8 cellular contexts compared by ENCODE assay signal in genomic region chr7:12638851-12639467, GRCh38. TPM values are rescaled to one million over a fixed set of nuclear protein-coding genes. Genes with fewer than 3 reads are reported as not detected.
DNase-seq lines count a peak whose midpoint lies in the region; ATAC-seq, FAIRE-seq and TF ChIP-seq lines count a peak whose summit lies in the region.

No MANE protein-coding gene starts in this region.

- WGBS in pancreas, 2 donors, result 5 to 7% methylated on average over 6 of the region's 6 CpGs

- H3K4me1 ChIP-seq in pancreas, result no peaks in the 10 kb centered on the region

- no peaks in the 10 kb centered on the region for H3K9me3 Mint-ChIP-seq in CD14-positive monocyte

- H3K4me1 Mint-ChIP-seq in CD14-positive monocyte, result peaks cover 22% of the 10 kb centered on the region

- intact Hi-C loops in CD14-positive monocyte (cut with micrococcal nuclease) (loop anchor here (5.0 to 10.0 kb wide), 2 partner anchors 48 to 626 kb away; partner anchors contain the start of gene ARL4A (in 1 of the 2)), pancreas (cut with DNase I) (no loop called here)

- FAIRE-seq in HTR-8/SVneo (lab: Jason Lieb, UNC), result no peak
- peak; percentile 97 for FAIRE-seq in pancreas (lab: Jason Lieb, UNC)

- H3K4me3 Mint-ChIP-seq in CD14-positive monocyte, result no peak overlapping the region

- H3K27me3 Mint-ChIP-seq in CD14-positive monocyte (ENCODE audit: low read depth in 3 of 3), result no peaks in the 10 kb centered on the region

- DNase-seq in CD14-positive monocyte (ENCODE audit: low spot score), result no peak
- DNase-seq in HTR-8/SVneo (ENCODE audit: insufficient read length, low spot score), result peak; percentile 14
- peak; percentile 53 for DNase-seq in RKO (ENCODE audit: low spot score)
- peak; percentile 46 to 65 for DNase-seq in erythroblast (lab: John Stamatoyannopoulos, UW)
- DNase-seq in pancreas, result no peak

- ATAC-seq in GM18858 (IDR thresholded peaks at IDR 0.05; ENCODE audit: unreplicated experiment) (peak; percentile 34), pancreas (peak in 3 of 4 donors; percentile 71 to 82 (median 82)), HG02970 (IDR thresholded peaks at IDR 0.05; ENCODE audit: low FRiP score, unreplicated experiment) (no peak), GM19023 (IDR thresholded peaks at IDR 0.05; ENCODE audit: unreplicated experiment) (no peak)

- H3K27ac ChIP-seq in pancreas, result no peak overlapping the region

- H3K27ac Mint-ChIP-seq in CD14-positive monocyte, result peak overlapping the region in 1 of 7 donors; percentile 80

- no peak for TF ChIP-seq POLR2A in erythroblast (IDR thresholded peaks at IDR 0.05; ENCODE audit: low read length)

- no peaks in the 10 kb centered on the region for H3K36me3 Mint-ChIP-seq in CD14-positive monocyte

- H3K36me3 ChIP-seq in pancreas, result no peaks in the 10 kb centered on the region

- H3K27me3 ChIP-seq in pancreas, result peaks cover 0 to 8% (median 0%) of the 10 kb centered on the region in 4 donors

- peak; percentile 84 for TF ChIP-seq CTCF in CD14-positive monocyte (IDR thresholded peaks at IDR 0.05)
- TF ChIP-seq CTCF in pancreas (IDR thresholded peaks at IDR 0.05), result peak in 3 of 4 donors; percentile 30 to 53 (median 52)

- H3K9me3 ChIP-seq in pancreas, result no peaks in the 10 kb centered on the region

- H3K4me3 ChIP-seq in pancreas, result no peak overlapping the region

RNA-seq across cellular contexts. Expression of gene ARL4A, which starts 48.5 kb away (rescaled TPM):
- polyA plus RNA-seq in CD14-positive monocyte (100 to 1,000 TPM in 1 of 2 donors, 10 to 100 TPM in 1; 69.3 to 125 TPM), pancreas (1 to 10 TPM; 3.6 to 8.6 TPM)
- total RNA-seq in pancreas, result 1 to 10 TPM; 1.9 to 7.3 (median 4.2) TPM

Comparison
In these comparisons a context has a peak if more than half of its experiments do, and no peak if none do; other contexts are left out.
1. DNase-seq: peak in HTR-8/SVneo (single experiment), RKO (single experiment) and erythroblast (2 of 2); none in CD14-positive monocyte (single experiment) and pancreas (0 of 6).
2. ATAC-seq: peak in GM18858 (single experiment) and pancreas (3 of 4); none in HG02970 (single experiment) and GM19023 (single experiment).
3. RNA of gene ARL4A, which starts 48.5 kb away (polyA plus RNA-seq): 69.3 to 125 TPM in CD14-positive monocyte; 3.6 to 8.6 TPM in pancreas; every median in the first group is over 4 times any median in the second.
4. intact Hi-C loops: an anchor here in CD14-positive monocyte (5.0 to 10.0 kb wide); none called in pancreas.